ENCODE assay signal across 27 cellular contexts in the genomic region with DNA sequence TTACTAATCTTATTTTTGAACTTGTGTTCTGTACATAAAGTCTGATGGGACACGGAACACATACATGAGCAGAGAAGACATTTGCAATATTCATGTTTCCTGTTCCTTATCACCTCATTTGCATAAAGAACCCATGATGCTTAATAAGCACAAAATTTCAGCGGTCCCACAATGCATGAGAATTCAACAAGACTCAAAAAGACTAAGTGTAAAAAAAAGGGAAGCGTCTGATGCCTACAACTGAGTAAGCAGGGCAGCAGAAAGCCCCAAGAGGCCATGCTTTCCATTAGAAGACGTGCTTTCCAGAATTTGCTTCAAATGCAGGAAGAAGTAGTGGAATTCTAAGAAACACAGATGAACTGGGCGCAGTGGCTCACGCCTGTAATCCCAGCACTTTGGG.
"Had no signal": no experiment of that assay in that cellular context is flagged by ENCODE, and none has a peak within 500 bp of the region (broad histone marks: within the 10 kb centered on the region; RNA-seq: fewer than 3 reads in every experiment).

No MANE protein-coding gene starts in this region.

- H3K4me1 Mint-ChIP-seq: activated CD4-positive, alpha-beta T cell treated with anti-CD3 and anti-CD28 coated beads, Interleukin-2, amount 10 ng/mL, durations not matched to agents 7 days and 5 days; activated naive CD8-positive, alpha-beta T cell treated with anti-CD3 and anti-CD28 coated beads, Interleukin-2, amount 50 U/mL, for 24 hours had no signal

- H3K9me3 Mint-ChIP-seq: activated CD4-positive, alpha-beta memory T cell treated with anti-CD3 and anti-CD28 coated beads for 36 hours; activated CD4-positive, alpha-beta T cell treated with anti-CD3 and anti-CD28 coated beads, Interleukin-2, amount 10 ng/mL, durations not matched to agents 7 days and 5 days; activated naive CD4-positive, alpha-beta T cell treated with anti-CD3 and anti-CD28 coated beads, Interleukin-2, amount 50 U/mL, for 72 hours; activated naive CD8-positive, alpha-beta T cell treated with anti-CD3 and anti-CD28 coated beads, Interleukin-2, amount 50 U/mL, for 24 hours; activated T-cell treated with anti-CD3 and anti-CD28 coated beads, Interleukin-2, amount 50 U/mL, for 4 hours; T-helper 1 cell treated with Interleukin-12 subunit alpha and Interleukin-12 subunit beta and Interleukin-4 antibody, amounts not matched to agents 30 μg/mL and 1 μg/mL, for 36 hours had no signal

- H3K4me3 Mint-ChIP-seq: activated CD4-positive, alpha-beta memory T cell treated with anti-CD3 and anti-CD28 coated beads for 36 hours; activated CD4-positive, alpha-beta T cell treated with anti-CD3 and anti-CD28 coated beads, Interleukin-2, amount 10 ng/mL, durations not matched to agents 7 days and 5 days; activated naive CD8-positive, alpha-beta T cell treated with anti-CD3 and anti-CD28 coated beads, Interleukin-2, amount 50 U/mL, for 24 hours; activated T-cell treated with anti-CD3 and anti-CD28 coated beads, Interleukin-2, amount 50 U/mL, for 4 hours; T-helper 1 cell treated with Interleukin-12 subunit alpha and Interleukin-12 subunit beta and Interleukin-4 antibody, amounts not matched to agents 30 μg/mL and 1 μg/mL, for 36 hours had no signal

- H3K4me1 ChIP-seq: ascending aorta, body of pancreas, Peyer's patch had no signal

- H3K9me3 ChIP-seq: ascending aorta, body of pancreas, Peyer's patch, SJSA1 had no signal

- H3K36me3 ChIP-seq: ascending aorta, Peyer's patch, SJSA1 had no signal

- ATAC-seq: activated naive CD4-positive, alpha-beta T cell treated with anti-CD3 and anti-CD28 coated beads, Interleukin-2, amount 50 U/mL, for 72 hours; activated naive CD8-positive, alpha-beta T cell treated with anti-CD3 and anti-CD28 coated beads, Interleukin-2, amount 50 U/mL, for 24 hours; activated T-cell treated with anti-CD3 and anti-CD28 coated beads, Interleukin-2, amount 50 U/mL, for 4 hours; body of pancreas had no signal

- H3K27ac Mint-ChIP-seq: activated CD4-positive, alpha-beta memory T cell treated with anti-CD3 and anti-CD28 coated beads for 36 hours; activated CD4-positive, alpha-beta T cell treated with anti-CD3 and anti-CD28 coated beads, Interleukin-2, amount 10 ng/mL, durations not matched to agents 7 days and 5 days; activated naive CD4-positive, alpha-beta T cell treated with anti-CD3 and anti-CD28 coated beads, Interleukin-2, amount 50 U/mL, for 72 hours; activated naive CD8-positive, alpha-beta T cell treated with anti-CD3 and anti-CD28 coated beads, Interleukin-2, amount 50 U/mL, for 24 hours; T-helper 1 cell treated with Interleukin-12 subunit alpha and Interleukin-12 subunit beta and Interleukin-4 antibody, amounts not matched to agents 30 μg/mL and 1 μg/mL, for 36 hours had no signal

- H3K36me3 Mint-ChIP-seq: activated CD4-positive, alpha-beta memory T cell treated with anti-CD3 and anti-CD28 coated beads for 36 hours; activated naive CD4-positive, alpha-beta T cell treated with anti-CD3 and anti-CD28 coated beads, Interleukin-2, amount 50 U/mL, for 72 hours had no signal

- DNase-seq: activated CD4-positive, alpha-beta memory T cell treated with anti-CD3 and anti-CD28 coated beads for 36 hours; activated CD4-positive, alpha-beta T cell treated with anti-CD3 and anti-CD28 coated beads, Interleukin-2, amount 10 ng/mL, durations not matched to agents 7 days and 5 days; activated CD4-positive, CD25-positive, alpha-beta regulatory T cell; activated CD8-positive, alpha-beta memory T cell treated with anti-CD3 and anti-CD28 coated beads for 24 hours; activated effector memory CD4-positive, alpha-beta T cell treated with anti-CD3 and anti-CD28 coated beads, Interleukin-2, amount 50 U/mL, for 16 hours; activated naive CD4-positive, alpha-beta T cell treated with Interleukin-2 at 50 U/mL for 16 hours; activated naive CD8-positive, alpha-beta T cell treated with anti-CD3 and anti-CD28 coated beads, Interleukin-2, amount 50 U/mL, for 24 hours; activated T-cell treated with anti-CD3 and anti-CD28 coated beads, Interleukin-2, amount 50 U/mL, for 4 hours; amniotic stem cell; body of pancreas; central memory CD4-positive, alpha-beta T cell; IMR-90; KG1; NCI-H2029; NCI-H2107; NCI-H2171 treated with DMSO at 0.1 percent for 48 hours; NCI-H226; NCI-H510A; NCI-H526 treated with DMSO at 0.1 percent for 48 hours; NCI-H82; Peyer's patch; SHP77 had no signal

- H3K27me3 ChIP-seq: ascending aorta, body of pancreas, Peyer's patch had no signal

- H3K4me3 ChIP-seq: ascending aorta, body of pancreas, Peyer's patch, SJSA1 had no signal

- H3K27ac ChIP-seq: ascending aorta, body of pancreas, Peyer's patch, RWPE1, SJSA1 had no signal
